9 cellular contexts compared by ENCODE assay signal in the genomic region with DNA sequence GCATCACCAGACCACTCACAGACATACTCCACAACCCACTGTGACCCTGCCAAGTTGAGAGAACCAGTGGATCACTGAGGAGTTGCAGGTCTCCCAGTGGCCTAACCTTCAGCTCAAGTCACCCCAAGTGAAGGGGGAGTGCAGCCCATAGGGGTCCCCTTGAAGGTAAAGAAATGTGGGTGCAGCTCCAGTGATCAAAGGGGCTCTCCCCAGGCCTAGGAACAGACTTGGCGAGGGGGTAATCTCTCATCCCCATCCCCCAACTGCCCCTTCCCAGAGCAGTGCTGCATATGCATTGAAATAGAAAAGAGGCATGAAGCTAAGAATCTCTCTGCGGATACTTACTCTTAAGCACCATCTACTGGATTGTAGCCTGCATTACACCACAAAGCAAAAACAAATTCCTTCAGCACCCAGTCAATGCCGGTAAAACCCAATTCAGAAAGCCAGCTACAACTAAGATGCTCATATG. TPM values are rescaled to one million over a fixed set of nuclear protein-coding genes. Genes with fewer than 3 reads are reported as not detected.
DNase-seq lines count a peak whose midpoint lies in the region; ATAC-seq, FAIRE-seq and TF ChIP-seq lines count a peak whose summit lies in the region.
"Had no signal": no experiment of that assay in that cellular context is flagged by ENCODE, and none has a peak within 500 bp of the region (broad histone marks: within the 10 kb centered on the region; RNA-seq: fewer than 3 reads in every experiment).

No MANE protein-coding gene starts in this region.

- DNase-seq in Caki2 (ENCODE audit: low read depth) = peak; percentile 2
- DNase-seq in M059J (ENCODE audit: low read depth) = peak; percentile 0
- no peak for DNase-seq in astrocyte of the cerebellum (ENCODE audit: low read depth)
- peak; percentile 4 for DNase-seq in HepG2 (ENCODE audit: low spot score)
- DNase-seq in OCI-M2 (lab: John Stamatoyannopoulos, UW; ENCODE audit: unreplicated experiment) = no peak
- no peak for DNase-seq in HTR-8/SVneo (ENCODE audit: insufficient read length, low spot score)

- BruUV-seq in HepG2 (replicated peaks; lab: Mats Ljungman, UMichigan) = no TSS peak

- no peaks in the 10 kb centered on the region for H4K20me1 ChIP-seq in HepG2 (ENCODE audit: insufficient read depth, low read length)

- H3K4me2 ChIP-seq in HepG2 (ENCODE audit: low read depth, low read length) = no peak overlapping the region

- peak; percentile 87 for FAIRE-seq in HepG2 (lab: Jason Lieb, UNC)
- FAIRE-seq in HTR-8/SVneo (lab: Jason Lieb, UNC) = no peak
- FAIRE-seq: TTC549 had no signal

- POLR2A ChIA-PET in HepG2 (lab: Yijun Ruan, JAX) = no interaction called here

- peak; percentile 60 for ATAC-seq in GM19023 (IDR thresholded peaks at IDR 0.05; ENCODE audit: unreplicated experiment)
- ATAC-seq in HepG2 = peak; percentile 68
- no peak for ATAC-seq in HG03025 (IDR thresholded peaks at IDR 0.05; ENCODE audit: low FRiP score, unreplicated experiment)

- in situ Hi-C loops in Caki2 (cut with HindIII; ENCODE audit: low pct_unique_long_range_greater_than_20kb, low sequenced_read_pairs) (no loop called here), astrocyte of the cerebellum (cut with HindIII; ENCODE audit: low sequenced_read_pairs) (no loop called here), HepG2 (cut with HindIII; ENCODE audit: extremely low pct_ligation_motif_present, low pct_unique_long_range_greater_than_20kb) (loop anchor here (25.0 kb wide), 1 partner anchor 167 kb away; no protein-coding TSS in a partner anchor)

- H3K27ac ChIP-seq in HepG2 (ENCODE audit: extremely low read length, insufficient read depth, low read length) = no peak overlapping the region

- H3K4me3 ChIP-seq in astrocyte of the cerebellum (ENCODE audit: low read depth, low read length) (no peak overlapping the region), HepG2 (replicated peaks in 1 of 3; ENCODE audit: insufficient read depth in 1 of 3, low read depth in 2 of 3, low read length in 3 of 3) (no peak overlapping the region)

- H3K4me1 ChIP-seq in HepG2 (ENCODE audit: insufficient read depth, low read length) = no peaks in the 10 kb centered on the region

- intact Hi-C loops in HepG2 (cut with micrococcal nuclease; ENCODE audit: unreplicated experiment) = loop anchor here (1.0 kb wide), 1 partner anchor 175 kb away; no protein-coding TSS in a partner anchor

- CTCF ChIA-PET in HepG2 (lab: Yijun Ruan, JAX; ENCODE audit: low intra/inter-chr PET ratio, low total read pairs) = interaction anchor here (1.5 kb wide), 1 partner anchor 176 kb away, joined by 11 read pairs; no protein-coding TSS in a partner anchor

- TF ChIP-seq RAD21 in HepG2 (CRISPR knock-in tag; IDR thresholded peaks at IDR 0.05) = no peak

- peak; percentile 57 for TF ChIP-seq CTCF in astrocyte of the cerebellum (IDR thresholded peaks at IDR 0.05; ENCODE audit: low read depth, low read length, missing control alignments)
- TF ChIP-seq CTCF in HepG2 (CRISPR knock-in tag; IDR thresholded peaks at IDR 0.05) = peak; percentile 53

- 0% methylated on average over 1 of the region's 3 CpGs for WGBS in HepG2 (ENCODE audit: low lambda C conversion rate)

- H3K79me2 ChIP-seq in HepG2 (ENCODE audit: insufficient read depth, low read length) = no peaks in the 10 kb centered on the region

- H3K27me3 ChIP-seq in HepG2 (ENCODE audit: control insufficient read depth in 1 of 2, insufficient read depth in 2 of 2, low read length in 2 of 2) = no peaks in the 10 kb centered on the region

- H3K9ac ChIP-seq in HepG2 (ENCODE audit: insufficient read depth, low read depth, low read length) = no peak overlapping the region

- H2AFZ ChIP-seq in HepG2 (ENCODE audit: low read length) = no peak overlapping the region

- no peaks in the 10 kb centered on the region for H3K9me3 ChIP-seq in HepG2 (ENCODE audit: low read length)

- no peak for TF ChIP-seq POLR2A in HepG2 (IDR thresholded peaks at IDR 0.05; ENCODE audit: insufficient read depth in 1 of 2, low read depth in 2 of 2, low read length in 2 of 2)

- TF ChIP-seq EP300 in HepG2 (IDR thresholded peaks at IDR 0.05; ENCODE audit: low read depth in 2 of 2, low read length in 2 of 2) (no peak), HepG2 (CRISPR knock-in tag; IDR thresholded peaks at IDR 0.05; ENCODE audit: borderline replicate concordance) (no peak)

- no peaks in the 10 kb centered on the region for H3K36me3 ChIP-seq in HepG2 (replicated peaks in 1 of 2; ENCODE audit: control insufficient read depth in 1 of 2, insufficient read depth in 2 of 2, low read length in 2 of 2)

TF ChIP-seq in HepG2, 621 proteins besides CTCF, POLR2A, EP300 and RAD21:
- TF ChIP-seq KAT8 (CRISPR knock-in tag; IDR thresholded peaks at IDR 0.05) (no peak), ZNF460 (CRISPR knock-in tag; IDR thresholded peaks at IDR 0.05; ENCODE audit: borderline replicate concordance) (no peak), CHD4 (IDR thresholded peaks at IDR 0.05; ENCODE audit: borderline replicate concordance, low read length) (no peak), SPEN (CRISPR knock-in tag; IDR thresholded peaks at IDR 0.05; ENCODE audit: low read depth) (no peak), NFIC (IDR thresholded peaks at IDR 0.05; ENCODE audit: low read length) (no peak), STAG1 (CRISPR knock-in tag; IDR thresholded peaks at IDR 0.05) (peak; percentile 43), MYC (CRISPR knock-in tag; IDR thresholded peaks at IDR 0.05; ENCODE audit: borderline replicate concordance) (no peak), NFE2L1 (CRISPR knock-in tag; IDR thresholded peaks at IDR 0.05; ENCODE audit: borderline replicate concordance) (no peak), FOXP1 (IDR thresholded peaks at IDR 0.05) (no peak), FOXP1 (CRISPR knock-in tag; IDR thresholded peaks at IDR 0.05) (no peak), SMC3 (IDR thresholded peaks at IDR 0.05; ENCODE audit: low read length) (0 out of 2 replicates have a peak, but pooled peaks have one; percentile 12), ZNF10 (CRISPR knock-in tag; IDR thresholded peaks at IDR 0.05; ENCODE audit: borderline replicate concordance, low read depth) (no peak)
- TF ChIP-seq, protein P1, sequence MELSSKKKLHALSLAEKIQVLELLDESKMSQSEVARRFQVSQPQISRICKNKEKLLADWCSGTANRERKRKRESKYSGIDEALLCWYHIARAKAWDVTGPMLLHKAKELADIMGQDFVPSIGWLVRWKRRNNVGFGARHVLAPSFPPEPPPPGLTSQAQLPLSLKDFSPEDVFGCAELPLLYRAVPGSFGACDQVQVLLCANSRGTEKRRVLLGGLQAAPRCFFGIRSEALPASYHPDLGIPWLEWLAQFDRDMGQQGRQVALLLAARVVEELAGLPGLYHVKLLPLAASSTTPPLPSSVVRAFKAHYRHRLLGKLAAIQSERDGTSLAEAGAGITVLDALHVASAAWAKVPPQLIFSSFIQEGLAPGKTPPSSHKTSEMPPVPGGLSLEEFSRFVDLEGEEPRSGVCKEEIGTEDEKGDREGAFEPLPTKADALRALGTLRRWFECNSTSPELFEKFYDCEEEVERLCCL (CRISPR knock-in tag; IDR thresholded peaks at IDR 0.05; ENCODE audit: borderline replicate concordance) = no peak
TF ChIP-seq in HepG2: peak in this region for 2.

RNA-seq across cellular contexts. Expression of a gene that starts 27.0 kb away (rescaled TPM):
- total RNA-seq in Caki2 (2014; rRNA removed; shearing (Covaris generic); ENCODE audit: low replicate concordance) = 0.46 and 1.7 TPM in 2 replicates
- total RNA-seq in M059J (2014; rRNA removed; shearing (Covaris generic)) = 0.02 and 0.15 TPM in 2 replicates
- total RNA-seq in HepG2 (2016; rRNA removed; fragmentation: Illumina TruSeq; extraction: Trizol) = 1.2 and 1.6 TPM in 2 replicates
- 0.09 and 0.10 TPM in 2 replicates for total RNA-seq in HepG2 (2016; cell fraction: cytosol; rRNA removed; fragmentation: Illumina TruSeq; extraction: Trizol; ENCODE audit: low read depth)
- total RNA-seq in HepG2 (2016; cell fraction: insoluble cytoplasmic fraction; rRNA removed; fragmentation: Illumina TruSeq; extraction: Trizol) = 1.3 and 1.4 TPM in 2 replicates
- total RNA-seq in HepG2 (2016; cell fraction: membrane; rRNA removed; fragmentation: Illumina TruSeq; extraction: Trizol) = 0.38 and 0.43 TPM in 2 replicates
- 1.5 TPM in 2 replicates for total RNA-seq in HepG2 (2016; cell fraction: nucleus; rRNA removed; fragmentation: Illumina TruSeq; extraction: Trizol)
- 0.17 and 0.18 TPM in 2 replicates for polyA plus RNA-seq in HepG2 (2011; rRNA removed)
- polyA plus RNA-seq in HepG2 (2011; cell fraction: cytosol; rRNA removed) = 0.16 and 0.24 TPM in 2 replicates
- 0.63 and 0.81 TPM in 2 replicates for polyA plus RNA-seq in HepG2 (2011; cell fraction: nucleus; rRNA removed)
- 1.1 and 1.4 TPM in 2 replicates for polyA plus RNA-seq in HepG2 (2012)
- 0.05 and 0.08 TPM in 2 replicates for polyA plus RNA-seq in HepG2 (2016; cell fraction: cytosol; fragmentation: Illumina TruSeq; extraction: Trizol; ENCODE audit: low read depth)
- polyA plus RNA-seq in HepG2 (2016; cell fraction: insoluble cytoplasmic fraction; fragmentation: Illumina TruSeq; extraction: Trizol; ENCODE audit: low read depth) = 1.7 and 2.0 TPM in 2 replicates
- 0.16 and 0.24 TPM in 2 replicates for polyA plus RNA-seq in HepG2 (2016; cell fraction: membrane; fragmentation: Illumina TruSeq; extraction: Trizol; ENCODE audit: low read depth)
- 2.1 and 2.6 TPM in 2 replicates for polyA plus RNA-seq in HepG2 (2016; cell fraction: nucleus; fragmentation: Illumina TruSeq; extraction: Trizol; ENCODE audit: insufficient read depth, low read depth)
- 0.18 TPM in 1 of 2 replicates, not detected in the other for polyA minus RNA-seq in HepG2 (2011; rRNA and poly(A)+ RNA removed; ENCODE audit: low replicate concordance)
- 0.49 and 0.97 TPM in 2 replicates for polyA minus RNA-seq in HepG2 (2011; cell fraction: cytosol; rRNA and poly(A)+ RNA removed)
- polyA minus RNA-seq in HepG2 (2011; cell fraction: nucleus; rRNA and poly(A)+ RNA removed) = 0.26 and 0.62 TPM in 2 replicates

Comparison
In these comparisons a context has a peak if more than half of its experiments do, and no peak if none do; other contexts are left out.
1. DNase-seq: peak in Caki2 (single experiment), M059J (single experiment) and HepG2 (single experiment); none in astrocyte of the cerebellum (single experiment), OCI-M2 (single experiment) and HTR-8/SVneo (single experiment).